In genomic region chr12:968561-968960, GRCh38 we compare ENCODE assay signal across 21 cellular contexts. TPM values are rescaled to one million over a fixed set of nuclear protein-coding genes. Genes with fewer than 3 reads are reported as not detected.
DNase-seq lines count a peak whose midpoint lies in the region; ATAC-seq and TF ChIP-seq lines count a peak whose summit lies in the region.
"Had no signal": no experiment of that assay in that cellular context is flagged by ENCODE, and none has a peak within 500 bp of the region (broad histone marks: within the 10 kb centered on the region; RNA-seq: fewer than 3 reads in every experiment).

No MANE protein-coding gene starts in this region.

- H3K4me2 ChIP-seq in GM23338 = no peak overlapping the region
- H3K4me2 ChIP-seq in neuronal stem cell (ENCODE audit: insufficient read depth, low read length, poor library complexity, severe bottlenecking) = no peak overlapping the region
- H3K4me2 ChIP-seq: KMS-11 had no signal

- H3K9me3 Mint-ChIP-seq in GM23338 = no peaks in the 10 kb centered on the region; the same call in 2 of the 3 replicates
- no peaks in the 10 kb centered on the region for H3K9me3 Mint-ChIP-seq in osteocyte (ENCODE audit: unreplicated experiment)
- H3K9me3 Mint-ChIP-seq: CD4-positive, CD25-positive, alpha-beta regulatory T cell had no signal

- H2AFZ ChIP-seq in GM23338 (0 out of 2 replicates have a peak overlapping the region, but pooled peaks have one; percentile 2), neuronal stem cell (ENCODE audit: low read length) (peak overlapping the region; percentile 80)

- no peak overlapping the region for H2BK120ac ChIP-seq in neuronal stem cell (ENCODE audit: low read depth, low read length)

- no peaks in the 10 kb centered on the region for H3K79me2 ChIP-seq in GM23338 (replicated peaks; ENCODE audit: insufficient read depth)

- peak; percentile 59 for ATAC-seq in GM23338
- ATAC-seq: HepG2, Panc1, Right ventricle myocardium inferior had no signal

- H4K8ac ChIP-seq in neuronal stem cell (ENCODE audit: low read depth, low read length) = no peak overlapping the region

- H3K4me3 Mint-ChIP-seq in GM23338 = no peak overlapping the region
- no peak overlapping the region for H3K4me3 Mint-ChIP-seq in osteocyte (ENCODE audit: unreplicated experiment)
- H3K4me3 Mint-ChIP-seq: CD4-positive, CD25-positive, alpha-beta regulatory T cell had no signal

- H3K79me1 ChIP-seq in neuronal stem cell (ENCODE audit: low read depth, low read length) = no peaks in the 10 kb centered on the region

- H3K4me3 ChIP-seq in GM23338 = no peak overlapping the region
- no peak overlapping the region for H3K4me3 ChIP-seq in neuronal stem cell (ENCODE audit: low read length in 2 of 2)
- no peak overlapping the region for H3K4me3 ChIP-seq in Peyer's patch
- H3K4me3 ChIP-seq: SK-N-MC had no signal

- no CpG with 5 or more reads among the region's 4 CpGs for WGBS in neuronal stem cell (ENCODE audit: extremely low coverage in 2 of 2, insufficient read length in 2 of 2, insufficient replicate concordance in 1 of 2), 2 donors

- H3K9me3 ChIP-seq in neuronal stem cell (replicated peaks in 1 of 2; ENCODE audit: control insufficient read depth in 2 of 2, insufficient read depth in 1 of 2, low read depth in 1 of 2, low read length in 2 of 2) (no peaks in the 10 kb centered on the region), Peyer's patch (no peaks in the 10 kb centered on the region)
- H3K9me3 ChIP-seq: Caco-2 had no signal

- H3K27ac ChIP-seq in GM23338 (ENCODE audit: low read depth) (no peak overlapping the region), neuronal stem cell (replicated peaks; ENCODE audit: low read length) (no peak overlapping the region), Peyer's patch (no peak overlapping the region)
- H3K27ac ChIP-seq: KMS-11, SK-N-MC had no signal

- no peaks in the 10 kb centered on the region for H4K20me1 ChIP-seq in GM23338 (replicated peaks; ENCODE audit: insufficient read depth)

- H3K36me3 ChIP-seq in GM23338 (ENCODE audit: insufficient read depth) (no peaks in the 10 kb centered on the region), neuronal stem cell (replicated peaks in 1 of 2; ENCODE audit: control insufficient read depth in 2 of 2, insufficient read depth in 2 of 2, low read length in 2 of 2) (no peaks in the 10 kb centered on the region), Peyer's patch (no peaks in the 10 kb centered on the region)

- peaks cover 2% of the 10 kb centered on the region for H3K27me3 Mint-ChIP-seq in GM23338 (ENCODE audit: insufficient read depth, low read depth, poor library complexity)
- H3K27me3 Mint-ChIP-seq in osteocyte (ENCODE audit: unreplicated experiment) = no peaks in the 10 kb centered on the region

- H3K14ac ChIP-seq in neuronal stem cell (ENCODE audit: low read length) = no peak overlapping the region

- TF ChIP-seq CTCF in GM23338 (conservative IDR thresholded peaks at IDR 0.05; ENCODE audit: low read depth in 2 of 2) (no peak), Peyer's patch (IDR thresholded peaks at IDR 0.05) (no peak), osteocyte (IDR thresholded peaks at IDR 0.05) (no peak)

- no peak overlapping the region for H4K91ac ChIP-seq in neuronal stem cell (ENCODE audit: low read depth, low read length, poor library complexity)

- no peaks in the 10 kb centered on the region for H3K36me3 Mint-ChIP-seq in GM23338 (ENCODE audit: low read depth)
- H3K36me3 Mint-ChIP-seq in osteocyte (ENCODE audit: unreplicated experiment) = no peaks in the 10 kb centered on the region
- H3K36me3 Mint-ChIP-seq: CD4-positive, CD25-positive, alpha-beta regulatory T cell had no signal

- H2BK15ac ChIP-seq in neuronal stem cell (ENCODE audit: low read length) = no peak overlapping the region

- no peak overlapping the region for H3K27ac Mint-ChIP-seq in GM23338
- H3K27ac Mint-ChIP-seq in osteocyte (ENCODE audit: unreplicated experiment) = no peak overlapping the region
- H3K27ac Mint-ChIP-seq: CD4-positive, CD25-positive, alpha-beta regulatory T cell had no signal

- no peak for TF ChIP-seq POLR2A in Peyer's patch (IDR thresholded peaks at IDR 0.05)

- no peak overlapping the region for H2BK5ac ChIP-seq in neuronal stem cell (ENCODE audit: low read length)

- H3K9ac ChIP-seq in neuronal stem cell (ENCODE audit: low read depth, low read length, poor library complexity) = no peak overlapping the region
- H3K9ac ChIP-seq: KMS-11 had no signal

- H3F3A ChIP-seq in GM23338 (replicated peaks; ENCODE audit: low read depth) = no peaks in the 10 kb centered on the region

- H3K23ac ChIP-seq in neuronal stem cell (ENCODE audit: low read depth, low read length, poor library complexity) = no peak overlapping the region

- H2AK5ac ChIP-seq in neuronal stem cell (ENCODE audit: low read depth, low read length) = no peak overlapping the region

- H3K9me2 ChIP-seq in GM23338 (ENCODE audit: insufficient read depth) = no peaks in the 10 kb centered on the region

- no peak overlapping the region for H3K4ac ChIP-seq in neuronal stem cell (ENCODE audit: low read length)

- H3K4me1 ChIP-seq in GM23338 (ENCODE audit: insufficient read depth) (0 out of 2 replicates have a peak, but pooled peaks cover 6% of the 10 kb centered on the region), neuronal stem cell (ENCODE audit: control insufficient read depth in 2 of 2, insufficient read depth in 1 of 2, low read depth in 1 of 2, low read length in 2 of 2) (peaks cover 2 to 10% of the 10 kb centered on the region in 2 donors), Peyer's patch (no peaks in the 10 kb centered on the region)

- H3K18ac ChIP-seq in neuronal stem cell (ENCODE audit: low read length) = no peak overlapping the region

- peaks cover 11% of the 10 kb centered on the region for H3K4me1 Mint-ChIP-seq in GM23338
- peaks cover 2% of the 10 kb centered on the region for H3K4me1 Mint-ChIP-seq in osteocyte (ENCODE audit: unreplicated experiment)
- H3K4me1 Mint-ChIP-seq: CD4-positive, CD25-positive, alpha-beta regulatory T cell had no signal

- H3K27me3 ChIP-seq in GM23338 (ENCODE audit: insufficient read depth) = no peaks in the 10 kb centered on the region
- no peaks in the 10 kb centered on the region for H3K27me3 ChIP-seq in neuronal stem cell (ENCODE audit: control insufficient read depth in 3 of 3, insufficient read depth in 3 of 3, low read depth in 1 of 3, low read length in 3 of 3)
- H3K27me3 ChIP-seq in Peyer's patch = no peaks in the 10 kb centered on the region

- no peak for DNase-seq in GM23338 (ENCODE audit: low spot score)
- peak; percentile 70 for DNase-seq in NCI-H1694 treated with DMSO at 0.1 percent for 48 hours (lab: John Stamatoyannopoulos, UW)
- peak; percentile 47 for DNase-seq in kidney glomerular epithelial cell (lab: John Stamatoyannopoulos, UW)
- DNase-seq in neuronal stem cell (ENCODE audit: low spot score) = no peak
- DNase-seq in activated CD8-positive, alpha-beta memory T cell treated with anti-CD3 and anti-CD28 coated beads, Interleukin-2, amount 50 U/mL, for 4 hours = no peak
- DNase-seq in Peyer's patch = no peak
- DNase-seq in osteocyte (ENCODE audit: extremely low spot score, unreplicated experiment) = no peak
- DNase-seq: ACHN; AML-193; Caco-2; CD4-positive, CD25-positive, alpha-beta regulatory T cell; DMS153; HCEC 1CT; NCI-H1092 treated with DMSO at 0.1 percent for 48 hours; NCI-H1930; NCI-H748 treated with DMSO at 0.1 percent for 48 hours had no signal

- H2BK12ac ChIP-seq in neuronal stem cell (ENCODE audit: low read length) = no peak overlapping the region

TF ChIP-seq in GM23338, 12 proteins besides CTCF, POLR2A, EP300 and RAD21 (continues in another document):
- TF ChIP-seq STAT1 (IDR thresholded peaks at IDR 0.05; ENCODE audit: unreplicated experiment) = no peak
- TF ChIP-seq CREB1 (CRISPR knock-in tag; IDR thresholded peaks at IDR 0.05; ENCODE audit: low read depth) = no peak

RNA-seq across cellular contexts. Expression of gene RAD52, which starts 19.1 kb away (rescaled TPM):
- 12.5 and 21.3 TPM in 2 replicates for total RNA-seq in GM23338 (2014; rRNA removed; shearing (Covaris generic))
- 8.7 and 10.9 TPM in 2 replicates for polyA plus RNA-seq in GM23338 (2016; fragmentation: Nextera tagmentation; extraction: Ambion mirVana)
- polyA plus RNA-seq in neuronal stem cell (2013, experiment 1 of 2) = 12.7 TPM
- polyA plus RNA-seq in neuronal stem cell (2013, experiment 2 of 2) = 14.3 TPM
- total RNA-seq in Peyer's patch (10 to 100 TPM; 14.2 to 59.4 (median 25.3) TPM), osteocyte (15.4 and 17.8 TPM in 2 replicates)

RNA-seq across cellular contexts. Expression of gene ERC1, which starts 22.5 kb away (rescaled TPM):
- total RNA-seq in GM23338 (2014; rRNA removed; shearing (Covaris generic)) = 24.2 and 35.3 TPM in 2 replicates
- 17.2 and 28.1 TPM in 2 replicates for polyA plus RNA-seq in GM23338 (2016; fragmentation: Nextera tagmentation; extraction: Ambion mirVana)
- 5.3 TPM for polyA plus RNA-seq in neuronal stem cell (2013, experiment 1 of 2)
- 5.2 TPM for polyA plus RNA-seq in neuronal stem cell (2013, experiment 2 of 2)
- 100 to 1,000 TPM in 1 of 4 donors, 10 to 100 TPM in 3; 26.5 to 184 (median 31.7) TPM for total RNA-seq in Peyer's patch
- total RNA-seq in osteocyte = 79.5 and 83.9 TPM in 2 replicates

Comparison
In these comparisons a context has a peak if more than half of its experiments do, and no peak if none do; other contexts are left out.
1. DNase-seq: peak in NCI-H1694 treated with DMSO at 0.1 percent for 48 hours (single experiment) and kidney glomerular epithelial cell (single experiment); none in GM23338 (single experiment), neuronal stem cell (single experiment), activated CD8-positive, alpha-beta memory T cell treated with anti-CD3 and anti-CD28 coated beads, Interleukin-2, amount 50 U/mL, for 4 hours (single experiment), Peyer's patch (0 of 3) and osteocyte (single experiment).